ENCODE assay signal across 1 cellular context in genomic region chr6:31826793-31827285, GRCh38.
TF ChIP-seq lines count a peak whose summit lies in the region.

No MANE protein-coding gene starts in this region.

TF ChIP-seq in K562, 482 proteins besides CTCF, POLR2A, EP300 and RAD21 (continued from another document and continues in another):
- TF ChIP-seq PHB2 (IDR thresholded peaks at IDR 0.05; ENCODE audit: low read depth) (no peak), ELF4 (CRISPR knock-in tag; IDR thresholded peaks at IDR 0.05) (peak; percentile 81; the same call in 1 of the 2 replicates), ZKSCAN1 (IDR thresholded peaks at IDR 0.05; ENCODE audit: low read depth, low read length) (0 out of 2 replicates have a peak, but pooled peaks have one; percentile 32), TAL1 (IDR thresholded peaks at IDR 0.05) (no peak), GATA2 (CRISPR knock-in tag; IDR thresholded peaks at IDR 0.05) (no peak), POLR3G (IDR thresholded peaks at IDR 0.05; ENCODE audit: extremely low read depth, insufficient read length, insufficient replicate concordance) (no peak), ZNF224 (CRISPR knock-in tag; IDR thresholded peaks at IDR 0.05) (no peak), HDAC2 (IDR thresholded peaks at IDR 0.05) (peak; percentile 81; the same call in 1 of the 2 replicates), MCM7 (IDR thresholded peaks at IDR 0.05) (no peak), DIDO1 (tag; IDR thresholded peaks at IDR 0.05; ENCODE audit: low read depth) (0 out of 2 replicates have a peak, but pooled peaks have one; percentile 36), ZBTB7A (IDR thresholded peaks at IDR 0.05; ENCODE audit: borderline replicate concordance, control insufficient read depth, low read depth, low read length) (peak; percentile 95; the same call in 1 of the 2 replicates), ZNF830 (CRISPR knock-in tag; IDR thresholded peaks at IDR 0.05) (peak; percentile 87; the same call in 1 of the 2 replicates), BCLAF1 (IDR thresholded peaks at IDR 0.05; ENCODE audit: borderline replicate concordance in 1 of 2, control insufficient read depth in 1 of 2, low read depth in 2 of 2, low read length in 1 of 2) (no peak), GATAD2A (IDR thresholded peaks at IDR 0.05) (no peak), TAF15 (IDR thresholded peaks at IDR 0.05; ENCODE audit: low read depth, low read length) (no peak), HNRNPK (IDR thresholded peaks at IDR 0.05; ENCODE audit: low read depth, low read length, poor library complexity, severe bottlenecking) (no peak), ZC3H8 (IDR thresholded peaks at IDR 0.05) (no peak), ELF1 (tag; IDR thresholded peaks at IDR 0.05) (no peak), VEZF1 (CRISPR knock-in tag; IDR thresholded peaks at IDR 0.05) (no peak), ZC3H4 (CRISPR knock-in tag; IDR thresholded peaks at IDR 0.05; ENCODE audit: borderline replicate concordance) (no peak), GATAD2B (IDR thresholded peaks at IDR 0.05; ENCODE audit: borderline replicate concordance) (no peak), TFE3 (CRISPR knock-in tag; IDR thresholded peaks at IDR 0.05) (peak; percentile 36; the same call in 1 of the 2 replicates), LARP7 (IDR thresholded peaks at IDR 0.05) (no peak), OTX1 (CRISPR knock-in tag; IDR thresholded peaks at IDR 0.05) (peak; percentile 87; the same call in 1 of the 2 replicates), CSDE1 (IDR thresholded peaks at IDR 0.05) (no peak), PYGO2 (tag; IDR thresholded peaks at IDR 0.05) (peak; percentile 52; the same call in 1 of the 2 replicates), ZNF175 (CRISPR knock-in tag; IDR thresholded peaks at IDR 0.05; ENCODE audit: low read depth) (no peak; the same call in 1 of the 2 replicates), PURB (CRISPR knock-in tag; IDR thresholded peaks at IDR 0.05; ENCODE audit: low read depth) (no peak), CBX3 (IDR thresholded peaks at IDR 0.05; ENCODE audit: borderline replicate concordance in 1 of 2, low read length in 2 of 2) (peak in 1 of 2 experiments; percentile 7; a peak in 1 of 3 replicates), TOE1 (IDR thresholded peaks at IDR 0.05; ENCODE audit: borderline replicate concordance) (no peak), TOE1 (CRISPR knock-in tag; IDR thresholded peaks at IDR 0.05; ENCODE audit: borderline replicate concordance, low read depth) (no peak), C11orf30 (IDR thresholded peaks at IDR 0.05; ENCODE audit: low read depth) (no peak), ZBTB9 (CRISPR knock-in tag; IDR thresholded peaks at IDR 0.05) (0 out of 2 replicates have a peak, but pooled peaks have one; percentile 35), MAFG (tag; conservative IDR thresholded peaks at IDR 0.05) (0 out of 2 replicates have a peak, but pooled peaks have one; percentile 10), XRCC5 (IDR thresholded peaks at IDR 0.05; ENCODE audit: low read depth, low read length) (peak; percentile 22; the same call in 1 of the 2 replicates), ZNF324 (CRISPR knock-in tag; IDR thresholded peaks at IDR 0.05) (peak; percentile 67), CTCFL (IDR thresholded peaks at IDR 0.05; ENCODE audit: borderline replicate concordance, insufficient read depth, low read depth, low read length, poor library complexity, severe bottlenecking) (no peak), HMG20B (CRISPR knock-in tag; IDR thresholded peaks at IDR 0.05) (0 out of 2 replicates have a peak, but pooled peaks have one; percentile 73), GTF3C2 (IDR thresholded peaks at IDR 0.05; ENCODE audit: borderline replicate concordance, extremely low read depth, insufficient read length) (no peak), LCOR (CRISPR knock-in tag; IDR thresholded peaks at IDR 0.05) (no peak; the same call in 1 of the 2 replicates), SMAD1 (IDR thresholded peaks at IDR 0.05; ENCODE audit: low read depth, low read length, partially characterized antibody) (no peak)
- TF ChIP-seq, protein P1, sequence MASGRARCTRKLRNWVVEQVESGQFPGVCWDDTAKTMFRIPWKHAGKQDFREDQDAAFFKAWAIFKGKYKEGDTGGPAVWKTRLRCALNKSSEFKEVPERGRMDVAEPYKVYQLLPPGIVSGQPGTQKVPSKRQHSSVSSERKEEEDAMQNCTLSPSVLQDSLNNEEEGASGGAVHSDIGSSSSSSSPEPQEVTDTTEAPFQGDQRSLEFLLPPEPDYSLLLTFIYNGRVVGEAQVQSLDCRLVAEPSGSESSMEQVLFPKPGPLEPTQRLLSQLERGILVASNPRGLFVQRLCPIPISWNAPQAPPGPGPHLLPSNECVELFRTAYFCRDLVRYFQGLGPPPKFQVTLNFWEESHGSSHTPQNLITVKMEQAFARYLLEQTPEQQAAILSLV (tag; IDR thresholded peaks at IDR 0.05), result no peak
- TF ChIP-seq, protein P2, sequence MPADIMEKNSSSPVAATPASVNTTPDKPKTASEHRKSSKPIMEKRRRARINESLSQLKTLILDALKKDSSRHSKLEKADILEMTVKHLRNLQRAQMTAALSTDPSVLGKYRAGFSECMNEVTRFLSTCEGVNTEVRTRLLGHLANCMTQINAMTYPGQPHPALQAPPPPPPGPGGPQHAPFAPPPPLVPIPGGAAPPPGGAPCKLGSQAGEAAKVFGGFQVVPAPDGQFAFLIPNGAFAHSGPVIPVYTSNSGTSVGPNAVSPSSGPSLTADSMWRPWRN (IDR thresholded peaks at IDR 0.05; ENCODE audit: low read depth), result no peak
- TF ChIP-seq, protein P3, sequence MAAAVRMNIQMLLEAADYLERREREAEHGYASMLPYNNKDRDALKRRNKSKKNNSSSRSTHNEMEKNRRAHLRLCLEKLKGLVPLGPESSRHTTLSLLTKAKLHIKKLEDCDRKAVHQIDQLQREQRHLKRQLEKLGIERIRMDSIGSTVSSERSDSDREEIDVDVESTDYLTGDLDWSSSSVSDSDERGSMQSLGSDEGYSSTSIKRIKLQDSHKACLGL (CRISPR knock-in tag; IDR thresholded peaks at IDR 0.05; ENCODE audit: borderline replicate concordance, poor library complexity, severe bottlenecking), result no peak
- TF ChIP-seq, protein P4, sequence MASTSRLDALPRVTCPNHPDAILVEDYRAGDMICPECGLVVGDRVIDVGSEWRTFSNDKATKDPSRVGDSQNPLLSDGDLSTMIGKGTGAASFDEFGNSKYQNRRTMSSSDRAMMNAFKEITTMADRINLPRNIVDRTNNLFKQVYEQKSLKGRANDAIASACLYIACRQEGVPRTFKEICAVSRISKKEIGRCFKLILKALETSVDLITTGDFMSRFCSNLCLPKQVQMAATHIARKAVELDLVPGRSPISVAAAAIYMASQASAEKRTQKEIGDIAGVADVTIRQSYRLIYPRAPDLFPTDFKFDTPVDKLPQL (IDR thresholded peaks at IDR 0.05; ENCODE audit: extremely low read depth, insufficient read length), result no peak
- TF ChIP-seq, protein P5, sequence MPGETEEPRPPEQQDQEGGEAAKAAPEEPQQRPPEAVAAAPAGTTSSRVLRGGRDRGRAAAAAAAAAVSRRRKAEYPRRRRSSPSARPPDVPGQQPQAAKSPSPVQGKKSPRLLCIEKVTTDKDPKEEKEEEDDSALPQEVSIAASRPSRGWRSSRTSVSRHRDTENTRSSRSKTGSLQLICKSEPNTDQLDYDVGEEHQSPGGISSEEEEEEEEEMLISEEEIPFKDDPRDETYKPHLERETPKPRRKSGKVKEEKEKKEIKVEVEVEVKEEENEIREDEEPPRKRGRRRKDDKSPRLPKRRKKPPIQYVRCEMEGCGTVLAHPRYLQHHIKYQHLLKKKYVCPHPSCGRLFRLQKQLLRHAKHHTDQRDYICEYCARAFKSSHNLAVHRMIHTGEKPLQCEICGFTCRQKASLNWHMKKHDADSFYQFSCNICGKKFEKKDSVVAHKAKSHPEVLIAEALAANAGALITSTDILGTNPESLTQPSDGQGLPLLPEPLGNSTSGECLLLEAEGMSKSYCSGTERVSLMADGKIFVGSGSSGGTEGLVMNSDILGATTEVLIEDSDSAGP (CRISPR knock-in tag; IDR thresholded peaks at IDR 0.05), result no peak
- TF ChIP-seq, protein P6, sequence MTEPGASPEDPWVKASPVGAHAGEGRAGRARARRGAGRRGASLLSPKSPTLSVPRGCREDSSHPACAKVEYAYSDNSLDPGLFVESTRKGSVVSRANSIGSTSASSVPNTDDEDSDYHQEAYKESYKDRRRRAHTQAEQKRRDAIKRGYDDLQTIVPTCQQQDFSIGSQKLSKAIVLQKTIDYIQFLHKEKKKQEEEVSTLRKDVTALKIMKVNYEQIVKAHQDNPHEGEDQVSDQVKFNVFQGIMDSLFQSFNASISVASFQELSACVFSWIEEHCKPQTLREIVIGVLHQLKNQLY (CRISPR knock-in tag; conservative IDR thresholded peaks at IDR 0.05), result 0 out of 4 replicates have a peak, but pooled peaks of 1 of the 2 experiments have one; percentile 61
